In the genomic region with DNA sequence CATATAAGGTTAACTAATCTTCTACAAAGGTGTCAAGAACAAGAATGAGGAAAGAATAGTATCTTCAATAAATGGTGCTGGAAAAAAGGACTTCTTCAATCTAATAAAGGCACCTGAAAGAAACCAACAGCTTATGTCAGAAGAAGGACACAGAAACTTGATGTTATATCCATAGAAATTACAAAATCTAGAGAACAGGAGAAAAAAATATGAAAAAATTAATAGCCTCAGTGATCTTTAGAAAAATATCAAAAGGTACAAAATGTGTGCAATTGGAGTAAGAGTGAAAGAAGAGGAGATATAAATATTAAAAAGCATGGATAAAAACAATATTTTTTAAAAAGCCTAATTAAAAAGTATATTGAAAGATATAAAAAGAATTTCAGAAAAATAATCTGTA, we compare ENCODE assay signal across 21 cellular contexts. TPM values are rescaled to one million over a fixed set of nuclear protein-coding genes. Genes with fewer than 3 reads are reported as not detected.
"Had no signal": no experiment of that assay in that cellular context is flagged by ENCODE, and none has a peak within 500 bp of the region (broad histone marks: within the 10 kb centered on the region; RNA-seq: fewer than 3 reads in every experiment).

No MANE protein-coding gene starts in this region.

- H3K36me3 Mint-ChIP-seq: neural progenitor cell; stimulated activated memory B cell treated with anti-CD40 and anti-IgM and Interleukin-4, amounts not matched to agents 10 μg/mL and 1 μg/mL and 100 μg/mL, for 72 hours had no signal

- H3K36me3 ChIP-seq: esophagus squamous epithelium, gastroesophageal sphincter, neural progenitor cell, ovary, tibial artery, upper lobe of right lung, vagina had no signal

- H3K9ac ChIP-seq: neural progenitor cell had no signal

- H3K27me3 ChIP-seq: esophagus squamous epithelium, gastroesophageal sphincter, neural progenitor cell, ovary, tibial artery, upper lobe of right lung, vagina had no signal

- H3K27ac Mint-ChIP-seq: neural progenitor cell; stimulated activated memory B cell treated with anti-CD40 and anti-IgM and Interleukin-4, amounts not matched to agents 10 μg/mL and 1 μg/mL and 100 μg/mL, for 72 hours; stimulated activated naive CD8-positive, alpha-beta T cell treated with anti-CD3 and anti-CD28 coated beads, Interleukin-15, Interleukin-2, amounts not matched to agents 100 ng/mL and 50 ng/mL, for 24 hours had no signal

- H3K9me3 ChIP-seq: esophagus squamous epithelium, gastroesophageal sphincter, ovary, tibial artery, upper lobe of right lung, vagina had no signal

- H3K9me3 Mint-ChIP-seq: naive thymus-derived CD4-positive, alpha-beta T cell; neural progenitor cell; stimulated activated memory B cell treated with anti-CD40 and anti-IgM and Interleukin-4, amounts not matched to agents 10 μg/mL and 1 μg/mL and 100 μg/mL, for 72 hours; stimulated activated naive CD8-positive, alpha-beta T cell treated with anti-CD3 and anti-CD28 coated beads, Interleukin-15, Interleukin-2, amounts not matched to agents 100 ng/mL and 50 ng/mL, for 24 hours had no signal

- DNase-seq: effector memory CD4-positive, alpha-beta T cell; esophagus squamous epithelium; foreskin fibroblast; left colon; left ventricle myocardium superior; mesendoderm; naive thymus-derived CD4-positive, alpha-beta T cell; nucleus accumbens; ovary; right cardiac atrium; stimulated activated CD4-positive, alpha-beta T cell treated with anti-CD3 and anti-CD28 coated beads, Interleukin-15, amount 100 ng/mL, for 24 hours; stimulated activated CD4-positive, alpha-beta T cell treated with anti-CD3 and anti-CD28 coated beads, Interleukin-1b, Interleukin-23, amount 100 ng/mL, for 48 hours; stimulated activated CD4-positive, alpha-beta T cell treated with anti-CD3 and anti-CD28 coated beads, Interleukin-4, amount 100 ng/mL, for 24 hours; tibial artery; upper lobe of right lung had no signal

- H3K4me3 Mint-ChIP-seq: neural progenitor cell; stimulated activated memory B cell treated with anti-CD40 and anti-IgM and Interleukin-4, amounts not matched to agents 10 μg/mL and 1 μg/mL and 100 μg/mL, for 72 hours; stimulated activated naive CD8-positive, alpha-beta T cell treated with anti-CD3 and anti-CD28 coated beads, Interleukin-15, Interleukin-2, amounts not matched to agents 100 ng/mL and 50 ng/mL, for 24 hours had no signal

- H3K4me2 ChIP-seq: neural progenitor cell had no signal

- ATAC-seq: gastroesophageal sphincter; left colon; left ventricle myocardium superior; naive thymus-derived CD4-positive, alpha-beta T cell; right cardiac atrium; stimulated activated memory B cell treated with anti-CD40 and anti-IgM and Interleukin-4, amounts not matched to agents 10 μg/mL and 1 μg/mL and 100 μg/mL, for 72 hours; upper lobe of right lung had no signal

- H3K4me1 ChIP-seq: gastroesophageal sphincter, neural progenitor cell, tibial artery, upper lobe of right lung, vagina had no signal

- H3K27ac ChIP-seq: esophagus squamous epithelium, gastroesophageal sphincter, neural progenitor cell, ovary, tibial artery, upper lobe of right lung, vagina had no signal

- H3K4me3 ChIP-seq: esophagus squamous epithelium, gastroesophageal sphincter, lung, ovary, tibial artery, upper lobe of right lung, vagina had no signal

- H2AFZ ChIP-seq: neural progenitor cell had no signal

RNA-seq across cellular contexts. Expression of a gene that starts 18.8 kb away (rescaled TPM):
- total RNA-seq: left ventricle myocardium superior, right cardiac atrium, upper lobe of right lung had no signal
- polyA plus RNA-seq: naive thymus-derived CD4-positive, alpha-beta T cell; ovary; right cardiac atrium had no signal
